ENCODE assay signal across 1 cellular context in genomic region chr12:89935850-89936249, GRCh38.
TF ChIP-seq lines count a peak whose summit lies in the region.

No MANE protein-coding gene starts in this region.

TF ChIP-seq in IMR-90, 13 proteins besides CTCF, POLR2A, EP300 and RAD21 (continued from another document):
- TF ChIP-seq USF2 (IDR thresholded peaks at IDR 0.05; ENCODE audit: low read depth, low read length), result no peak
- TF ChIP-seq MAZ (IDR thresholded peaks at IDR 0.05; ENCODE audit: borderline replicate concordance, low read depth, low read length), result no peak
- no peak for TF ChIP-seq MXI1 (IDR thresholded peaks at IDR 0.05; ENCODE audit: borderline replicate concordance, low read depth, low read length)
- no peak for TF ChIP-seq BHLHE40 (IDR thresholded peaks at IDR 0.05; ENCODE audit: low read depth, low read length)
- no peak for TF ChIP-seq FOS (IDR thresholded peaks at IDR 0.05; ENCODE audit: low read depth, low read length)
- TF ChIP-seq NFE2L2 (IDR thresholded peaks at IDR 0.05; ENCODE audit: low read depth, low read length), result no peak
- no peak for TF ChIP-seq CEBPB (IDR thresholded peaks at IDR 0.05; ENCODE audit: low read depth, low read length)
- no peak for TF ChIP-seq SMC3 (IDR thresholded peaks at IDR 0.05; ENCODE audit: low read depth, low read length)
- no peak for TF ChIP-seq MAFK (IDR thresholded peaks at IDR 0.05; ENCODE audit: low read depth, low read length)
- no peak for TF ChIP-seq RFX5 (IDR thresholded peaks at IDR 0.05; ENCODE audit: low read depth, low read length)
- TF ChIP-seq ELK1 (IDR thresholded peaks at IDR 0.05; ENCODE audit: borderline replicate concordance, low read depth, low read length), result no peak
TF ChIP-seq in IMR-90: peak in this region for 0.
